18 cellular contexts compared by ENCODE assay signal in genomic region chr20:40638414-40638813, GRCh38.
"Had no signal": no experiment of that assay in that cellular context is flagged by ENCODE, and none has a peak within 500 bp of the region (broad histone marks: within the 10 kb centered on the region; RNA-seq: fewer than 3 reads in every experiment).

No MANE protein-coding gene starts in this region.

- H3K27ac Mint-ChIP-seq: activated T-helper 2 cell treated with anti-CD3 and anti-CD28 coated beads, Interferon-gamma antibody, Interleukin-2, Interleukin-4, amounts not matched to agents 10 μg/mL and 5 μg/mL and 100 μg/mL, durations not matched to agents 14 hours and 24 hours and 36 hours; effector memory CD8-positive, alpha-beta T cell; memory B cell; naive thymus-derived CD8-positive, alpha-beta T cell; stimulated activated memory B cell treated with anti-CD40 and anti-IgM and Interleukin-4, amounts not matched to agents 10 μg/mL and 1 μg/mL and 100 μg/mL, for 72 hours had no signal

- H3K9me3 ChIP-seq: thyroid gland, uterus had no signal

- ATAC-seq: activated CD4-positive, CD25-positive, alpha-beta regulatory T cell treated with anti-CD3 and anti-CD28 coated beads, Interleukin-2, amount 50 U/mL, for 24 hours; effector memory CD8-positive, alpha-beta T cell; left ventricle myocardium superior; naive thymus-derived CD8-positive, alpha-beta T cell; stimulated activated memory B cell treated with anti-CD40 and anti-IgM and Interleukin-4, amounts not matched to agents 10 μg/mL and 1 μg/mL and 100 μg/mL, for 72 hours had no signal

- H3K4me1 Mint-ChIP-seq: memory B cell; naive thymus-derived CD8-positive, alpha-beta T cell; stimulated activated memory B cell treated with anti-CD40 and anti-IgM and Interleukin-4, amounts not matched to agents 10 μg/mL and 1 μg/mL and 100 μg/mL, for 72 hours had no signal

- H3K4me1 ChIP-seq: thyroid gland, uterus had no signal

- FAIRE-seq: astrocyte, kidney had no signal

- H3K27me3 ChIP-seq: thyroid gland, uterus had no signal

- H3K4me3 ChIP-seq: thyroid gland, uterus had no signal

- H3K9me3 Mint-ChIP-seq: activated T-helper 2 cell treated with anti-CD3 and anti-CD28 coated beads, Interferon-gamma antibody, Interleukin-2, Interleukin-4, amounts not matched to agents 10 μg/mL and 5 μg/mL and 100 μg/mL, durations not matched to agents 14 hours and 24 hours and 36 hours; effector memory CD8-positive, alpha-beta T cell had no signal

- H3K36me3 ChIP-seq: thyroid gland, uterus had no signal

- DNase-seq: activated CD4-positive, alpha-beta T cell treated with anti-CD3 and anti-CD28 coated beads, Interleukin-2, amount 50 U/mL, for 1 hour; activated naive CD4-positive, alpha-beta T cell treated with anti-CD3 and anti-CD28 coated beads, Interleukin-2, amount 50 U/mL, for 16 hours; activated T-cell treated with anti-CD3 and anti-CD28 coated beads, Interleukin-2, amount 50 U/mL, for 1 hour; dermis blood vessel endothelial cell; effector memory CD8-positive, alpha-beta T cell; kidney; left ventricle myocardium superior; naive thymus-derived CD8-positive, alpha-beta T cell; retina; stimulated activated CD4-positive, alpha-beta T cell treated with anti-CD3 and anti-CD28 coated beads, Interleukin-2, amount 100 ng/mL, for 48 hours; T1000; thyroid gland; uterus had no signal

- H3K27ac ChIP-seq: thyroid gland, uterus had no signal

- H3K36me3 Mint-ChIP-seq: naive thymus-derived CD8-positive, alpha-beta T cell; stimulated activated memory B cell treated with anti-CD40 and anti-IgM and Interleukin-4, amounts not matched to agents 10 μg/mL and 1 μg/mL and 100 μg/mL, for 72 hours had no signal

- H3K4me3 Mint-ChIP-seq: effector memory CD8-positive, alpha-beta T cell; memory B cell; naive thymus-derived CD8-positive, alpha-beta T cell; stimulated activated memory B cell treated with anti-CD40 and anti-IgM and Interleukin-4, amounts not matched to agents 10 μg/mL and 1 μg/mL and 100 μg/mL, for 72 hours had no signal
